Comparison of ENCODE assay signal across 25 cellular contexts in genomic region chr7:13069832-13070231, GRCh38.
DNase-seq lines count a peak whose midpoint lies in the region; ATAC-seq and TF ChIP-seq lines count a peak whose summit lies in the region.
"Had no signal": no experiment of that assay in that cellular context is flagged by ENCODE, and none has a peak within 500 bp of the region (broad histone marks: within the 10 kb centered on the region; RNA-seq: fewer than 3 reads in every experiment).

No MANE protein-coding gene starts in this region.

- H2BK120ac ChIP-seq in IMR-90 (ENCODE audit: low read depth, low read length), result peak overlapping the region; percentile 64; the same call in 1 of the 2 replicates

- H4K20me1 ChIP-seq in IMR-90 (ENCODE audit: insufficient read depth, low read length) (no peaks in the 10 kb centered on the region), smooth muscle cell (ENCODE audit: low read depth) (no peaks in the 10 kb centered on the region)

- peak overlapping the region; percentile 45; the same call in 1 of the 2 replicates for H3K4me2 ChIP-seq in IMR-90 (ENCODE audit: low read depth, low read length)
- peak overlapping the region; percentile 55 for H3K4me2 ChIP-seq in smooth muscle cell
- H3K4me2 ChIP-seq: A549, SK-N-SH had no signal

- TF ChIP-seq POLR2A in IMR-90 (IDR thresholded peaks at IDR 0.05; ENCODE audit: low read depth, low read length), result no peak

- H3K79me2 ChIP-seq in smooth muscle cell (ENCODE audit: low read depth), result no peaks in the 10 kb centered on the region

- peaks cover 0 to 4% (median 0%) of the 10 kb centered on the region in 6 donors for H3K9me3 Mint-ChIP-seq in immature natural killer cell
- H3K9me3 Mint-ChIP-seq: CD4-positive, alpha-beta memory T cell had no signal

- H3K9me3 ChIP-seq in IMR-90 (ENCODE audit: control insufficient read depth, insufficient read depth, low read length) (no peaks in the 10 kb centered on the region), adipocyte (ENCODE audit: control insufficient read depth, low read length) (no peaks in the 10 kb centered on the region), smooth muscle cell (replicated peaks; ENCODE audit: low read depth) (no peaks in the 10 kb centered on the region)
- H3K9me3 ChIP-seq: A549, SK-N-SH had no signal

- H3K27me3 ChIP-seq in IMR-90 (ENCODE audit: control insufficient read depth, insufficient read depth, low read length), result no peaks in the 10 kb centered on the region
- H3K27me3 ChIP-seq in adipocyte (replicated peaks; ENCODE audit: control insufficient read depth, insufficient read depth, low read length), result no peaks in the 10 kb centered on the region
- H3K27me3 ChIP-seq in smooth muscle cell (ENCODE audit: low read depth), result no peaks in the 10 kb centered on the region

- H3K36me3 Mint-ChIP-seq in immature natural killer cell, result no peaks in the 10 kb centered on the region
- H3K36me3 Mint-ChIP-seq: CD4-positive, alpha-beta memory T cell had no signal

- H3K36me3 ChIP-seq in IMR-90 (ENCODE audit: control insufficient read depth, insufficient read depth, low read length), result no peaks in the 10 kb centered on the region
- no peaks in the 10 kb centered on the region for H3K36me3 ChIP-seq in adipocyte (ENCODE audit: control insufficient read depth, insufficient read depth, low read length, severe bottlenecking)
- H3K36me3 ChIP-seq in smooth muscle cell (ENCODE audit: low read depth), result no peaks in the 10 kb centered on the region

- H3K27ac Mint-ChIP-seq in immature natural killer cell, result no peak overlapping the region
- H3K27ac Mint-ChIP-seq: CD4-positive, alpha-beta memory T cell had no signal

- dilution Hi-C loops in IMR-90 (cut with HindIII; ENCODE audit: low sequenced_read_pairs, unreplicated experiment), result no loop called here

- no peak overlapping the region for H2AK9ac ChIP-seq in IMR-90 (replicated peaks; ENCODE audit: low read depth, low read length, poor library complexity)

- TF ChIP-seq RAD21 in IMR-90 (IDR thresholded peaks at IDR 0.05; ENCODE audit: low read length), result no peak

- H4K5ac ChIP-seq in IMR-90 (ENCODE audit: low read depth, low read length), result no peak overlapping the region; the same call in 1 of the 2 replicates

- H3K9ac ChIP-seq in IMR-90 (ENCODE audit: low read depth, low read length), result peak overlapping the region; percentile 51; the same call in 1 of the 2 replicates
- no peak overlapping the region for H3K9ac ChIP-seq in adipocyte (ENCODE audit: low read length)
- peak overlapping the region; percentile 10 for H3K9ac ChIP-seq in smooth muscle cell (ENCODE audit: low read depth)
- H3K9ac ChIP-seq: SK-N-SH had no signal

- DNase-seq in IMR-90 (peak; percentile 61), adipocyte (ENCODE audit: low read depth) (peak; percentile 51), foreskin fibroblast (peak; percentile 16 to 38), smooth muscle cell (lab: John Stamatoyannopoulos, UW; ENCODE audit: unreplicated experiment) (no peak), immature natural killer cell (no peak), NCI-H2029 treated with DMSO at 0.1 percent for 48 hours (lab: John Stamatoyannopoulos, UW) (no peak), midbrain (lab: John Stamatoyannopoulos, UW) (no peak)
- DNase-seq: C1 segment of cervical spinal cord; CD4-positive, alpha-beta memory T cell; COR-L47; DMS79; EL; GDM1; Karpas-422; MV-4-11; NCI-H1105; NCI-H1436 treated with DMSO at 0.1 percent for 48 hours; NCI-H187 treated with DMSO at 0.1 percent for 48 hours; NCI-H2107; NCI-H524; NCI-H748 treated with DMSO at 0.1 percent for 48 hours; NK-92 treated with Interleukin-12 subunit alpha and Interleukin-12 subunit beta, amount 100 ng/mL, for 24 hours; PC-3; SK-N-SH had no signal

- H3K4me3 ChIP-seq in IMR-90 (ENCODE audit: insufficient read depth, low read depth, low read length), result no peak overlapping the region
- no peak overlapping the region for H3K4me3 ChIP-seq in adipocyte (ENCODE audit: low read length)
- no peak overlapping the region for H3K4me3 ChIP-seq in foreskin fibroblast (ENCODE audit: low read depth in 1 of 2, low read length in 2 of 2)
- H3K4me3 ChIP-seq in smooth muscle cell, result no peak overlapping the region
- H3K4me3 ChIP-seq: A549 had no signal

- H3K9me1 ChIP-seq in IMR-90 (ENCODE audit: insufficient read depth, low read length), result peaks cover 2% of the 10 kb centered on the region; the same call in 1 of the 2 replicates

- H3K18ac ChIP-seq in IMR-90 (ENCODE audit: low read depth, low read length), result peak overlapping the region; percentile 92

- peak overlapping the region in 1 of 2 experiments; percentile 47; a peak in 1 of 4 replicates for H4K8ac ChIP-seq in IMR-90 (ENCODE audit: low read depth in 2 of 2, low read length in 2 of 2)

- no peak for TF ChIP-seq CTCF in IMR-90 (conservative IDR thresholded peaks at IDR 0.05; ENCODE audit: low read depth, low read length)
- TF ChIP-seq CTCF in foreskin fibroblast (IDR thresholded peaks at IDR 0.05; ENCODE audit: low read depth, low read length), result no peak
- TF ChIP-seq CTCF in smooth muscle cell (IDR thresholded peaks at IDR 0.05; ENCODE audit: borderline replicate concordance, insufficient read depth, poor library complexity, severe bottlenecking), result no peak

- no peak overlapping the region for H2BK15ac ChIP-seq in IMR-90 (ENCODE audit: low read depth, low read length)

- H3K27ac ChIP-seq in IMR-90 (ENCODE audit: insufficient read depth, low read length), result no peak overlapping the region
- peak overlapping the region; percentile 65 for H3K27ac ChIP-seq in smooth muscle cell (ENCODE audit: low read depth)
- H3K27ac ChIP-seq: A549 had no signal

- intact Hi-C loops in IMR-90 (cut with micrococcal nuclease), result no loop called here

- H3K27me3 Mint-ChIP-seq in immature natural killer cell (ENCODE audit: low read depth in 3 of 3), result peaks cover 0 to 2% (median 0%) of the 10 kb centered on the region in 3 donors

- no peak overlapping the region for H3K4me3 Mint-ChIP-seq in immature natural killer cell
- H3K4me3 Mint-ChIP-seq: CD4-positive, alpha-beta memory T cell had no signal

- H3K4me1 ChIP-seq in IMR-90 (ENCODE audit: control insufficient read depth, insufficient read depth, low read length), result peaks cover 6% of the 10 kb centered on the region
- no peaks in the 10 kb centered on the region for H3K4me1 ChIP-seq in adipocyte (ENCODE audit: control insufficient read depth, insufficient read depth, low read length)
- H3K4me1 ChIP-seq in smooth muscle cell (ENCODE audit: low read depth), result no peaks in the 10 kb centered on the region
- H3K4me1 ChIP-seq: A549 had no signal

- H3K79me1 ChIP-seq in IMR-90 (ENCODE audit: low read depth in 1 of 2, low read length in 2 of 2), result no peaks in the 10 kb centered on the region

- H2AFZ ChIP-seq in IMR-90 (replicated peaks; ENCODE audit: low read length, poor library complexity) (no peak overlapping the region), smooth muscle cell (ENCODE audit: low read depth) (peak overlapping the region; percentile 80)

- no peak overlapping the region for H3K23ac ChIP-seq in IMR-90 (ENCODE audit: low read depth, low read length)

- H3K4me1 Mint-ChIP-seq in immature natural killer cell, result no peaks in the 10 kb centered on the region
- H3K4me1 Mint-ChIP-seq: CD4-positive, alpha-beta memory T cell had no signal

- no CpG with 5 or more reads among the region's 1 CpG for WGBS in IMR-90 (ENCODE audit: extremely low coverage in 2 of 2, insufficient read length in 1 of 2), 2 experiments
- 45% methylated on average over 1 of the region's 1 CpG for WGBS in smooth muscle cell (ENCODE audit: low lambda C conversion rate)

- CTCF ChIA-PET in IMR-90 (lab: Yijun Ruan, JAX), result interaction anchor here (0.9 kb wide), 1 partner anchor 8 kb away, joined by 3 read pairs; no protein-coding TSS in a partner anchor

- H3K4ac ChIP-seq in IMR-90 (ENCODE audit: low read depth, low read length), result 0 out of 2 replicates have a peak overlapping the region, but pooled peaks have one; percentile 31

- 0 out of 2 replicates have a peak overlapping the region, but pooled peaks have one; percentile 41 for H2BK20ac ChIP-seq in IMR-90 (ENCODE audit: low read depth, low read length)

- POLR2A ChIA-PET in IMR-90 (lab: Charles Lee; ENCODE audit: unreplicated experiment), result no interaction called here

- in situ Hi-C loops in IMR-90 (cut with MboI; ENCODE audit: low sequenced_read_pairs), result no loop called here

- H3F3A ChIP-seq in smooth muscle cell (ENCODE audit: low read depth), result no peaks in the 10 kb centered on the region

- H3K56ac ChIP-seq in IMR-90 (ENCODE audit: extremely low read depth, insufficient read depth, low read length), result no peak overlapping the region

- peak overlapping the region; percentile 70 for H2BK5ac ChIP-seq in IMR-90 (ENCODE audit: low read depth, low read length, poor library complexity, severe bottlenecking)

- H3K14ac ChIP-seq in IMR-90 (replicated peaks; ENCODE audit: low read depth, low read length), result no peak overlapping the region

- peak overlapping the region; percentile 39; the same call in 1 of the 2 replicates for H2AK5ac ChIP-seq in IMR-90 (ENCODE audit: low read depth, low read length)

- H4K91ac ChIP-seq in IMR-90 (ENCODE audit: insufficient read depth, low read depth, low read length), result peak overlapping the region; percentile 17

- ATAC-seq in IMR-90 (ENCODE audit: low read depth), result peak; percentile 74
- ATAC-seq: A549, PC-3 had no signal

- BruUV-seq in IMR-90 (replicated peaks; lab: Mats Ljungman, UMichigan), result no TSS peak

TF ChIP-seq in IMR-90, 13 proteins besides CTCF, POLR2A, EP300 and RAD21 (continues in another document):
- TF ChIP-seq MAZ (IDR thresholded peaks at IDR 0.05; ENCODE audit: borderline replicate concordance, low read depth, low read length), result no peak
- no peak for TF ChIP-seq MAFK (IDR thresholded peaks at IDR 0.05; ENCODE audit: low read depth, low read length)
- no peak for TF ChIP-seq CHD1 (IDR thresholded peaks at IDR 0.05; ENCODE audit: low read depth, low read length)
- no peak for TF ChIP-seq USF2 (IDR thresholded peaks at IDR 0.05; ENCODE audit: low read depth, low read length)
- TF ChIP-seq MXI1 (IDR thresholded peaks at IDR 0.05; ENCODE audit: borderline replicate concordance, low read depth, low read length), result no peak
- no peak for TF ChIP-seq NFE2L2 (IDR thresholded peaks at IDR 0.05; ENCODE audit: low read depth, low read length)
- TF ChIP-seq BHLHE40 (IDR thresholded peaks at IDR 0.05; ENCODE audit: low read depth, low read length), result no peak

Comparison
In these comparisons a context has a peak if more than half of its experiments do, and no peak if none do; other contexts are left out.
1. DNase-seq: peak in IMR-90 (single experiment), adipocyte (single experiment) and foreskin fibroblast (2 of 2); none in smooth muscle cell (single experiment), immature natural killer cell (0 of 3), NCI-H2029 treated with DMSO at 0.1 percent for 48 hours (single experiment) and midbrain (single experiment).